1 cellular context compared by ENCODE assay signal in the genomic region with DNA sequence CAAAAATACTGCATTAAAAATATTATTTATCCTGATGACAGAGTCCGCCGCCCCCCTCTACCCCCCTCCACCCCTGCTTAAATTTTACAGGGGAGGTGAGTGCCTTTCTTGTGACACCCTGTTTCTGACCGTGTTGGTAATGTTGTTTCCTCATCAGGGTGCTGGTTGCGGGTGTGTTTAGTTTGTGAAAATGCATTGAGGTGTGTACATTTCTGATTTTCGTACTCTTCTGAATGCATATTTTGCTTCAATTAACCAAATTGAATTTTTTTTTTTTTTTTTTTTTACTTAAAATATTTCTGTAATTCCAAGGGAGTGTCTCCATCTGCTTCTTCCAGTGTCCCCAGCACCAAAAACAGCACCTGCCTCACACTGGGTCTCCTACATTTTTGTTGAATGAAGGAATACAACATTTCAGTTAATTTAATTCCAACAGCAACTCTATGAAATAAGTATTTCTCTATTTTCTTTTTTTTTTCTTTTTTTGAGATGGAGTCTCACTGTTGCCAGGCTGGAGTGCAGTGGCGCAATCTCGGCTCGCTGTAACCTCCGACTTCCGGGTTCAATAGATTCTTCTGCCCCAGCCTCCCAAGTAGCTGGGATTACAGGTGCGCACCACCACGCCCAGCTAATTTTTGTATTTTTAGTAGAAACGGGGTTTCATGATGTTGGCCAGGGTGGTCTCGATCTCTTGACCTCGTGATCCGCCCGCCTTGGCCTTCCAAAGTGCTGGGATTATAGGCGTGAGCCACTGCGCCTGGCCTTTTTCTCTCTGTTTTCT.
TF ChIP-seq lines count a peak whose summit lies in the region.

No MANE protein-coding gene starts in this region.

TF ChIP-seq in H1, 55 proteins besides CTCF, POLR2A, EP300 and RAD21:
- TF ChIP-seq SRF (IDR thresholded peaks at IDR 0.05; ENCODE audit: low read depth, low read length) (no peak), RFX5 (IDR thresholded peaks at IDR 0.05; ENCODE audit: borderline replicate concordance, low read depth, low read length) (no peak), KDM4A (IDR thresholded peaks at IDR 0.05; ENCODE audit: low read depth, low read length, severe bottlenecking) (no peak)
- TF ChIP-seq, protein P1, sequence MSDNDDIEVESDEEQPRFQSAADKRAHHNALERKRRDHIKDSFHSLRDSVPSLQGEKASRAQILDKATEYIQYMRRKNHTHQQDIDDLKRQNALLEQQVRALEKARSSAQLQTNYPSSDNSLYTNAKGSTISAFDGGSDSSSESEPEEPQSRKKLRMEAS (IDR thresholded peaks at IDR 0.05): no peak
- TF ChIP-seq, protein P2, sequence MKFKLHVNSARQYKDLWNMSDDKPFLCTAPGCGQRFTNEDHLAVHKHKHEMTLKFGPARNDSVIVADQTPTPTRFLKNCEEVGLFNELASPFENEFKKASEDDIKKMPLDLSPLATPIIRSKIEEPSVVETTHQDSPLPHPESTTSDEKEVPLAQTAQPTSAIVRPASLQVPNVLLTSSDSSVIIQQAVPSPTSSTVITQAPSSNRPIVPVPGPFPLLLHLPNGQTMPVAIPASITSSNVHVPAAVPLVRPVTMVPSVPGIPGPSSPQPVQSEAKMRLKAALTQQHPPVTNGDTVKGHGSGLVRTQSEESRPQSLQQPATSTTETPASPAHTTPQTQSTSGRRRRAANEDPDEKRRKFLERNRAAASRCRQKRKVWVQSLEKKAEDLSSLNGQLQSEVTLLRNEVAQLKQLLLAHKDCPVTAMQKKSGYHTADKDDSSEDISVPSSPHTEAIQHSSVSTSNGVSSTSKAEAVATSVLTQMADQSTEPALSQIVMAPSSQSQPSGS (IDR thresholded peaks at IDR 0.05; ENCODE audit: low read length): no peak
- TF ChIP-seq, protein P3, sequence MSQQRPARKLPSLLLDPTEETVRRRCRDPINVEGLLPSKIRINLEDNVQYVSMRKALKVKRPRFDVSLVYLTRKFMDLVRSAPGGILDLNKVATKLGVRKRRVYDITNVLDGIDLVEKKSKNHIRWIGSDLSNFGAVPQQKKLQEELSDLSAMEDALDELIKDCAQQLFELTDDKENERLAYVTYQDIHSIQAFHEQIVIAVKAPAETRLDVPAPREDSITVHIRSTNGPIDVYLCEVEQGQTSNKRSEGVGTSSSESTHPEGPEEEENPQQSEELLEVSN (IDR thresholded peaks at IDR 0.05): no peak
